In genomic region chr2:170548304-170548703, GRCh38 we compare ENCODE assay signal across 29 cellular contexts.
"Had no signal": no experiment of that assay in that cellular context is flagged by ENCODE, and none has a peak within 500 bp of the region (broad histone marks: within the 10 kb centered on the region; RNA-seq: fewer than 3 reads in every experiment).

No MANE protein-coding gene starts in this region.

- H3K27me3 ChIP-seq: brain microvascular endothelial cell, dorsolateral prefrontal cortex had no signal

- H3K4me3 ChIP-seq: coronary artery, dorsolateral prefrontal cortex had no signal

- ATAC-seq: activated CD4-positive, CD25-positive, alpha-beta regulatory T cell treated with anti-CD3 and anti-CD28 coated beads, Interleukin-2, amount 50 U/mL, for 24 hours; activated CD8-positive, alpha-beta T cell treated with anti-CD3 and anti-CD28 coated beads for 36 hours; esophagus mucosa; T-helper 17 cell had no signal

- DNase-seq: activated B cell treated with CpG ODN at 0.5 μM for 24 hours; activated CD4-positive, alpha-beta T cell treated with anti-CD3 and anti-CD28 coated beads for 48 hours; activated CD4-positive, alpha-beta T cell treated with anti-CD3 and anti-CD28 coated beads, Interleukin-2, amount 50 U/mL, for 1 hour; activated CD4-positive, alpha-beta T cell treated with anti-CD3 and anti-CD28 coated beads, Interleukin-2, amount 50 U/mL, for 48 hours; activated CD8-positive, alpha-beta memory T cell treated with anti-CD3 and anti-CD28 coated beads for 24 hours; activated CD8-positive, alpha-beta T cell treated with anti-CD3 and anti-CD28 coated beads for 36 hours; activated effector memory CD4-positive, alpha-beta T cell treated with Interleukin-2 at 50 U/mL for 16 hours; activated gamma-delta T cell treated with Interleukin-2 at 50 U/mL for 16 hours; activated naive CD4-positive, alpha-beta T cell treated with anti-CD3 and anti-CD28 coated beads, Interleukin-2, amount 50 U/mL, for 16 hours; activated naive CD4-positive, alpha-beta T cell treated with Interleukin-2 at 50 U/mL for 16 hours; activated T-cell treated with anti-CD3 and anti-CD28 coated beads, Interleukin-2, amount 50 U/mL, for 48 hours; amniotic stem cell; anterior cingulate cortex; brain microvascular endothelial cell; dorsolateral prefrontal cortex; effector memory CD4-positive, alpha-beta T cell; endodermal cell; foreskin fibroblast; head of caudate nucleus; T-helper 17 cell; T1000; WERI-Rb-1 had no signal

- H3K27ac Mint-ChIP-seq: activated B cell treated with CpG ODN at 0.5 μM for 24 hours; activated CD8-positive, alpha-beta T cell treated with anti-CD3 and anti-CD28 coated beads for 36 hours; activated naive CD8-positive, alpha-beta T cell; dendritic cell treated with granulocyte-macrophage colony-stimulating factor and Interleukin-4, amounts not matched to agents 40 ng/mL and 50 ng/mL, for 4 days; endodermal cell; T-helper 17 cell; T-helper 2 cell treated with Interferon-gamma antibody and Interleukin-4, amounts not matched to agents 5 μg/mL and 100 μg/mL, for 36 hours had no signal

- H3K36me3 ChIP-seq: brain microvascular endothelial cell, WERI-Rb-1 had no signal

- H3K4me3 Mint-ChIP-seq: activated B cell treated with CpG ODN at 0.5 μM for 24 hours; activated CD8-positive, alpha-beta T cell treated with anti-CD3 and anti-CD28 coated beads for 36 hours; activated naive CD8-positive, alpha-beta T cell; central memory CD8-positive, alpha-beta T cell; dendritic cell treated with granulocyte-macrophage colony-stimulating factor and Interleukin-4, amounts not matched to agents 40 ng/mL and 50 ng/mL, for 4 days; endodermal cell; T-helper 17 cell; T-helper 2 cell treated with Interferon-gamma antibody and Interleukin-4, amounts not matched to agents 5 μg/mL and 100 μg/mL, for 36 hours had no signal

- H3K4me1 Mint-ChIP-seq: activated B cell treated with CpG ODN at 0.5 μM for 24 hours; central memory CD8-positive, alpha-beta T cell; T-helper 17 cell had no signal

- H3K27ac ChIP-seq: brain microvascular endothelial cell, coronary artery, dorsolateral prefrontal cortex, WERI-Rb-1 had no signal

- H3K27me3 Mint-ChIP-seq: activated B cell treated with CpG ODN at 0.5 μM for 24 hours; dendritic cell treated with granulocyte-macrophage colony-stimulating factor and Interleukin-4, amounts not matched to agents 40 ng/mL and 50 ng/mL, for 4 days; T-helper 17 cell had no signal
